ENCODE assay signal across 8 cellular contexts in genomic region chr12:12561305-12562015, GRCh38. TPM values are rescaled to one million over a fixed set of nuclear protein-coding genes. Genes with fewer than 3 reads are reported as not detected.
DNase-seq lines count a peak whose midpoint lies in the region; ATAC-seq, FAIRE-seq and TF ChIP-seq lines count a peak whose summit lies in the region.

No MANE protein-coding gene starts in this region.

- peak overlapping the region; percentile 69 for H2AFZ ChIP-seq in keratinocyte (ENCODE audit: control insufficient read depth, low read length)
- H2AFZ ChIP-seq in smooth muscle cell (ENCODE audit: low read depth) = peak overlapping the region; percentile 78

- DNase-seq in ELR (ENCODE audit: low read depth) = peak; percentile 67
- DNase-seq in LNCaP clone FGC (ENCODE audit: low read depth) = no peak
- peak; percentile 74 for DNase-seq in cerebellar cortex (ENCODE audit: low spot score)
- DNase-seq in keratinocyte (ENCODE audit: low read depth, low spot score) = no peak
- DNase-seq in smooth muscle cell (lab: John Stamatoyannopoulos, UW; ENCODE audit: unreplicated experiment) = peak; percentile 48

- no peaks in the 10 kb centered on the region for H4K20me1 ChIP-seq in keratinocyte (ENCODE audit: control insufficient read depth, extremely low read depth, insufficient read depth, low read length)
- H4K20me1 ChIP-seq in smooth muscle cell (ENCODE audit: low read depth) = peaks cover 16% of the 10 kb centered on the region

- H3K4me1 ChIP-seq in keratinocyte (ENCODE audit: control insufficient read depth, extremely low read depth, insufficient read depth, low read length) = peaks cover 19% of the 10 kb centered on the region
- peaks cover 15% of the 10 kb centered on the region for H3K4me1 ChIP-seq in smooth muscle cell (ENCODE audit: low read depth)

- peaks cover 10% of the 10 kb centered on the region for H3F3A ChIP-seq in smooth muscle cell (ENCODE audit: low read depth)

- H3K9me1 ChIP-seq in keratinocyte (ENCODE audit: control insufficient read depth, extremely low read depth, insufficient read depth, low read length) = no peaks in the 10 kb centered on the region

- peak; percentile 25 to 30 for ATAC-seq in activated CD4-positive, CD25-positive, alpha-beta regulatory T cell treated with anti-CD3 and anti-CD28 coated beads, Interleukin-2, amount 50 U/mL, for 24 hours
- no peak for ATAC-seq in HG03469 (IDR thresholded peaks at IDR 0.05; ENCODE audit: unreplicated experiment)
- no peak for ATAC-seq in GM21528 (IDR thresholded peaks at IDR 0.05; ENCODE audit: low FRiP score, unreplicated experiment)

- H3K27ac ChIP-seq in keratinocyte (ENCODE audit: control insufficient read depth, insufficient read depth, low read length) = peak overlapping the region; percentile 95
- H3K27ac ChIP-seq in smooth muscle cell (ENCODE audit: low read depth) = peak overlapping the region; percentile 100

- WGBS in smooth muscle cell (ENCODE audit: low lambda C conversion rate) = under 1% methylated on average over 35 of the region's 60 CpGs

- no peaks in the 10 kb centered on the region for H3K27me3 ChIP-seq in keratinocyte (ENCODE audit: control insufficient read depth, extremely low read depth, insufficient read depth, low read length)
- no peaks in the 10 kb centered on the region for H3K27me3 ChIP-seq in smooth muscle cell (ENCODE audit: low read depth)

- peak overlapping the region; percentile 82 for H3K4me3 ChIP-seq in LNCaP clone FGC (ENCODE audit: low read depth, low read length)
- peak overlapping the region; percentile 74 to 79 (median 78) for H3K4me3 ChIP-seq in keratinocyte (ENCODE audit: control insufficient read depth in 2 of 3, extremely low read depth in 1 of 3, insufficient read depth in 2 of 3, low read depth in 1 of 3, low read length in 3 of 3)
- peak overlapping the region; percentile 94 for H3K4me3 ChIP-seq in smooth muscle cell

- H3K9me3 ChIP-seq in keratinocyte (ENCODE audit: control insufficient read depth, low read depth, low read length) = no peaks in the 10 kb centered on the region
- no peaks in the 10 kb centered on the region for H3K9me3 ChIP-seq in smooth muscle cell (replicated peaks; ENCODE audit: low read depth)

- FAIRE-seq in keratinocyte (lab: Jason Lieb, UNC) = no peak

- H3K4me2 ChIP-seq in keratinocyte (ENCODE audit: control insufficient read depth, extremely low read depth, insufficient read depth, low read depth, low read length) = peak overlapping the region; percentile 97
- peak overlapping the region; percentile 100 for H3K4me2 ChIP-seq in smooth muscle cell

- dilution Hi-C loops in keratinocyte (cut with MboI; ENCODE audit: extremely low pct_ligation_motif_present, low sequenced_read_pairs) = no loop called here

- H3K9ac ChIP-seq in keratinocyte (ENCODE audit: control insufficient read depth, extremely low read depth, insufficient read depth, low read length) (peak overlapping the region; percentile 100), smooth muscle cell (ENCODE audit: low read depth) (peak overlapping the region; percentile 100)

- no peak for TF ChIP-seq CTCF in LNCaP clone FGC (IDR thresholded peaks at IDR 0.05; ENCODE audit: control insufficient read depth, extremely low read depth, insufficient read depth)
- TF ChIP-seq CTCF in keratinocyte (optimal IDR thresholded peaks at IDR 0.05 in 1 of 3, IDR thresholded peaks at IDR 0.05 in 1 of 3, conservative IDR thresholded peaks at IDR 0.05 in 1 of 3; ENCODE audit: extremely low read depth in 1 of 3, insufficient read depth in 2 of 3, low read length in 3 of 3) = no peak
- TF ChIP-seq CTCF in smooth muscle cell (IDR thresholded peaks at IDR 0.05; ENCODE audit: borderline replicate concordance, insufficient read depth, poor library complexity, severe bottlenecking) = no peak

- H3K79me2 ChIP-seq in keratinocyte (ENCODE audit: control insufficient read depth, insufficient read depth, low read length) (peaks cover 28% of the 10 kb centered on the region), smooth muscle cell (ENCODE audit: low read depth) (peaks cover 42% of the 10 kb centered on the region)

- H3K36me3 ChIP-seq in keratinocyte (ENCODE audit: control insufficient read depth in 2 of 2, extremely low read depth in 1 of 2, insufficient read depth in 2 of 2, low read length in 2 of 2) = peaks cover 0 to 2% of the 10 kb centered on the region in 2 experiments
- H3K36me3 ChIP-seq in smooth muscle cell (ENCODE audit: low read depth) = no peaks in the 10 kb centered on the region

RNA-seq across cellular contexts. Expression of gene DUSP16, which starts 1.2 kb away (rescaled TPM):
- polyA plus RNA-seq in keratinocyte = 7.6 to 9.3 TPM (median 8.2 TPM) in 3 replicates
- polyA plus RNA-seq in keratinocyte (2011; ENCODE audit: low read depth) = 7.3 TPM
- polyA plus RNA-seq in keratinocyte (2011; cell fraction: cytosol; rRNA removed) = 6.3 and 9.5 TPM in 2 replicates
- polyA plus RNA-seq in keratinocyte (2011; cell fraction: nucleus; rRNA removed) = 8.6 and 10.2 TPM in 2 replicates
- polyA plus RNA-seq in keratinocyte (2012; ENCODE audit: low replicate concordance) = 7.0 and 11.6 TPM in 2 replicates
- 11.5 to 15.7 TPM (median 12.1 TPM) in 3 replicates for polyA minus RNA-seq in keratinocyte
- 5.6 TPM for polyA minus RNA-seq in keratinocyte (2011; cell fraction: cytosol; rRNA and poly(A)+ RNA removed)
- polyA minus RNA-seq in keratinocyte (2011; cell fraction: nucleus; rRNA and poly(A)+ RNA removed) = 7.9 and 18.6 TPM in 2 replicates
- 10.8 and 13.0 TPM in 2 replicates for total RNA-seq in smooth muscle cell
- polyA plus RNA-seq in smooth muscle cell = 1.2 and 2.0 TPM in 2 replicates

RNA-seq across cellular contexts. Expression of gene CREBL2, which starts 50.2 kb away (rescaled TPM):
- polyA plus RNA-seq in keratinocyte = 11.3 to 15.8 TPM (median 11.8 TPM) in 3 replicates
- 5.2 TPM for polyA plus RNA-seq in keratinocyte (2011; ENCODE audit: low read depth)
- 10.6 and 17.0 TPM in 2 replicates for polyA plus RNA-seq in keratinocyte (2011; cell fraction: cytosol; rRNA removed)
- polyA plus RNA-seq in keratinocyte (2011; cell fraction: nucleus; rRNA removed) = 5.2 and 6.6 TPM in 2 replicates
- 7.6 and 14.4 TPM in 2 replicates for polyA plus RNA-seq in keratinocyte (2012; ENCODE audit: low replicate concordance)
- 5.2 to 13.9 TPM (median 9.2 TPM) in 3 replicates for polyA minus RNA-seq in keratinocyte
- 9.8 TPM for polyA minus RNA-seq in keratinocyte (2011; cell fraction: cytosol; rRNA and poly(A)+ RNA removed)
- 4.5 and 6.9 TPM in 2 replicates for polyA minus RNA-seq in keratinocyte (2011; cell fraction: nucleus; rRNA and poly(A)+ RNA removed)
- 6.6 and 8.2 TPM in 2 replicates for total RNA-seq in smooth muscle cell
- polyA plus RNA-seq in smooth muscle cell = 4.2 and 5.3 TPM in 2 replicates

Comparison
In these comparisons a context has a peak if more than half of its experiments do, and no peak if none do; other contexts are left out.
1. DNase-seq: peak in ELR (single experiment), cerebellar cortex (single experiment) and smooth muscle cell (single experiment); none in LNCaP clone FGC (single experiment) and keratinocyte (single experiment).
2. ATAC-seq: peak in activated CD4-positive, CD25-positive, alpha-beta regulatory T cell treated with anti-CD3 and anti-CD28 coated beads, Interleukin-2, amount 50 U/mL, for 24 hours (2 of 2); none in HG03469 (single experiment) and GM21528 (single experiment).
3. Peak in every context shown above with its lines, with median percentiles within 50 percentile points of each other: H3K4me3 ChIP-seq.